Comparison of ENCODE assay signal across 9 cellular contexts in the genomic region with DNA sequence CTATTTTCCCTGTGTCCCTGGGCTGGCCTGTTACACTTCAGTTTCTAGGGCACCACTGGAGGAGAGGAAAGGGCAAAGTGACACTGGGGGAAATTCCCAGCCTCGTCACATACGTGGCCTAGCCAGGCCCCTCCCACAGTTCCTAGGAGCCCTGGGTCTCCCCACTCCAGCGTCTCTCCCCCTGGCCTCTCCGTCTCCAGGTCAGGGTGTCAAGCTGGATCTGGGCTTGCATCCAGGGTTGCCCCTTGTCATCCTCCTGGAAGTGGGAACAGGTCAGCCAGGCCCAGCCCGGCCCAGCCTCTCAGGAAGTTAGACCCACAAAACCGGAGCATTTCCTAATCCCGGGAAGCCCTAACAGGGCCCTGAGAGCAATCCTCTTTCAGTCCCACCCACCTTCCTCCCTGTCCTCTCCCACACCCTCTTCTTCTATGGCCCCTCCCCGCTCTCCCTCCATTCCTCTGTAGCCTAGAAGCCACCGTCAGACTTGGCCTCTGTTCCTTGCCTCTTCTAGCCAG. TPM values are rescaled to one million over a fixed set of nuclear protein-coding genes. Genes with fewer than 3 reads are reported as not detected.
DNase-seq lines count a peak whose midpoint lies in the region; ATAC-seq and TF ChIP-seq lines count a peak whose summit lies in the region.
"Had no signal": no experiment of that assay in that cellular context is flagged by ENCODE, and none has a peak within 500 bp of the region (broad histone marks: within the 10 kb centered on the region; RNA-seq: fewer than 3 reads in every experiment).

No MANE protein-coding gene starts in this region.

- no peaks in the 10 kb centered on the region for H3K4me1 ChIP-seq in prostate gland (replicated peaks)

- H3K9me3 ChIP-seq in prostate gland, result no peaks in the 10 kb centered on the region

- no peaks in the 10 kb centered on the region for H3K9me3 Mint-ChIP-seq in activated CD4-positive, alpha-beta T cell treated with anti-CD3 and anti-CD28 coated beads for 36 hours (ENCODE audit: low read depth)
- H3K9me3 Mint-ChIP-seq: neural crest cell had no signal

- in situ Hi-C loops in KBM-7 (cut with MboI; ENCODE audit: low pct_unique_long_range_greater_than_20kb, low sequenced_read_pairs), result no loop called here

- H3K4me3 Mint-ChIP-seq in activated CD4-positive, alpha-beta T cell treated with anti-CD3 and anti-CD28 coated beads for 36 hours, result peak overlapping the region; percentile 80

- no peak for TF ChIP-seq POLR2A in prostate gland (IDR thresholded peaks at IDR 0.05)

- ATAC-seq in GM21723 (IDR thresholded peaks at IDR 0.05; ENCODE audit: unreplicated experiment) (peak; percentile 26), GM19467 (IDR thresholded peaks at IDR 0.05; ENCODE audit: unreplicated experiment) (no peak), GM21825 (IDR thresholded peaks at IDR 0.05; ENCODE audit: unreplicated experiment) (no peak)
- ATAC-seq in activated CD4-positive, alpha-beta T cell treated with anti-CD3 and anti-CD28 coated beads for 36 hours, result peak; percentile 12

- peaks cover 26% of the 10 kb centered on the region for H3K36me3 Mint-ChIP-seq in activated CD4-positive, alpha-beta T cell treated with anti-CD3 and anti-CD28 coated beads for 36 hours (ENCODE audit: low read depth)

- peak overlapping the region; percentile 86 for H3K27ac Mint-ChIP-seq in activated CD4-positive, alpha-beta T cell treated with anti-CD3 and anti-CD28 coated beads for 36 hours

- DNase-seq in activated CD4-positive, alpha-beta T cell treated with anti-CD3 and anti-CD28 coated beads for 36 hours, result peak; percentile 74
- DNase-seq in fibroblast of villous mesenchyme (ENCODE audit: low read depth), result peak; percentile 60
- DNase-seq in stimulated activated CD4-positive, alpha-beta T cell treated with anti-CD3 and anti-CD28 coated beads, Interleukin-1b, Interleukin-23, amount 100 ng/mL, for 48 hours, result peak; percentile 47
- no peak for DNase-seq in prostate gland (ENCODE audit: low spot score)
- no peak for DNase-seq in KBM-7

- TF ChIP-seq CTCF in fibroblast of villous mesenchyme (IDR thresholded peaks at IDR 0.05; ENCODE audit: insufficient read depth, low read depth, low read length) (no peak), prostate gland (IDR thresholded peaks at IDR 0.05) (no peak)

- no peaks in the 10 kb centered on the region for H3K36me3 ChIP-seq in prostate gland

- H3K4me1 Mint-ChIP-seq in activated CD4-positive, alpha-beta T cell treated with anti-CD3 and anti-CD28 coated beads for 36 hours, result peaks cover 55% of the 10 kb centered on the region

- H3K4me3 ChIP-seq in fibroblast of villous mesenchyme (ENCODE audit: low read depth, low read length) (no peak overlapping the region), prostate gland (no peak overlapping the region)

- CTCF ChIA-PET in activated CD4-positive, alpha-beta T cell treated with anti-CD3 and anti-CD28 coated beads for 36 hours (lab: Charles Lee), result interaction anchor here (1.4 to 2.4 kb wide), 3 partner anchors 9 to 30 kb away, joined by 6 to 15 read pairs (median 7); no protein-coding TSS in a partner anchor

- intact Hi-C loops in activated CD4-positive, alpha-beta T cell treated with anti-CD3 and anti-CD28 coated beads for 36 hours (cut with DNase I, micrococcal nuclease), result loop anchor here in 1 of 2 experiments (5.0 to 10.0 kb wide), 2 partner anchors 33 to 301 kb away; no protein-coding TSS in a partner anchor
- intact Hi-C loops in prostate gland (cut with DNase I), result no loop called here

- H3K27me3 Mint-ChIP-seq in activated CD4-positive, alpha-beta T cell treated with anti-CD3 and anti-CD28 coated beads for 36 hours, result no peaks in the 10 kb centered on the region

- H3K27ac ChIP-seq in prostate gland, result peak overlapping the region in 1 of 2 donors; percentile 11

- POLR2A ChIA-PET in activated CD4-positive, alpha-beta T cell treated with anti-CD3 and anti-CD28 coated beads for 36 hours (lab: Charles Lee), result no interaction called here

- H3K27me3 ChIP-seq in prostate gland (replicated peaks; ENCODE audit: insufficient read depth), result no peaks in the 10 kb centered on the region

- WGBS in prostate gland, result 48% methylated on average over 9 of the region's 9 CpGs

RNA-seq across cellular contexts. Expression of a gene that starts 4.7 kb away (rescaled TPM):
- total RNA-seq in activated CD4-positive, alpha-beta T cell treated with anti-CD3 and anti-CD28 coated beads for 36 hours, result 100 to 1,000 TPM; 351 to 408 TPM
- total RNA-seq in fibroblast of villous mesenchyme, result 88.3 and 108 TPM in 2 replicates
- total RNA-seq in prostate gland, result 10 to 100 TPM; 61.9 to 81.6 TPM

Comparison
In these comparisons a context has a peak if more than half of its experiments do, and no peak if none do; other contexts are left out.
1. ATAC-seq: peak in GM21723 (single experiment) and activated CD4-positive, alpha-beta T cell treated with anti-CD3 and anti-CD28 coated beads for 36 hours (single experiment); none in GM19467 (single experiment) and GM21825 (single experiment).
2. DNase-seq: peak in activated CD4-positive, alpha-beta T cell treated with anti-CD3 and anti-CD28 coated beads for 36 hours (single experiment), fibroblast of villous mesenchyme (single experiment) and stimulated activated CD4-positive, alpha-beta T cell treated with anti-CD3 and anti-CD28 coated beads, Interleukin-1b, Interleukin-23, amount 100 ng/mL, for 48 hours (single experiment); none in prostate gland (single experiment) and KBM-7 (single experiment).